In the genomic region with DNA sequence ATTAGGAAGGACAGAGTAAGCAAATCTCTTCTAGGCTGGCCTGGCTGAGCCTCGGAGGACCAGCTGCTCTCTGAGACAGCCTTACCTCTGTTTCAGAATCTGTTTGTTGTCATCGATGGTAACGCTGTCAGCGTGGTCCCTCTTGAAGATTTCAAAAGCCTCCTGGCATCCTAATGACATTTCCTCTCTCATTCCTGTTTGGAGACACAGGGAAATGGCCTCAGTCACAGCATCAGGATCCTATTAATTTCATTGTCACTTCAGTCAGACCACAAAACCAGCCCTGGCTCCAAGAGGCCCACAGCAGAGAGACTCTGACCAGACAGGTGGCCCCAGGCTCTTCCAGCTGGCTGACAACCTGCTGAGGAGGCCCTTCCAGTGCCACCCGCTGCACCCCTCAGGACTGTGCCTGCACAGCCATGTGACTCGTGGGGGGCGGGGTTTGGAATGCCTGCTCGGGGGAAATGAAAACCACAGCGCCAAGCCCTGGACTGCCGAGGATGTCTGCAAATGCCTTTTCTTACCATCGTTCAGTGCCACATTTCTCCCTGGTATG, we compare ENCODE assay signal across 8 cellular contexts.
DNase-seq lines count a peak whose midpoint lies in the region; ATAC-seq and TF ChIP-seq lines count a peak whose summit lies in the region.

No MANE protein-coding gene starts in this region.

- H3K4me1 Mint-ChIP-seq in activated CD4-positive, alpha-beta memory T cell treated with anti-CD3 and anti-CD28 coated beads for 36 hours (ENCODE audit: low read depth), result no peaks in the 10 kb centered on the region
- no peaks in the 10 kb centered on the region for H3K4me1 Mint-ChIP-seq in activated CD4-positive, alpha-beta memory T cell treated with anti-CD3 and anti-CD28 coated beads, Interleukin-2, amount 10 ng/mL, durations not matched to agents 7 days and 5 days

- CTCF ChIA-PET in activated CD4-positive, alpha-beta memory T cell treated with anti-CD3 and anti-CD28 coated beads for 36 hours (lab: Charles Lee), result no interaction called here
- CTCF ChIA-PET in activated CD4-positive, alpha-beta memory T cell treated with anti-CD3 and anti-CD28 coated beads, Interleukin-2, amount 10 ng/mL, durations not matched to agents 7 days and 5 days (lab: Charles Lee), result no interaction called here

- WGBS in adrenal gland, 4 donors, result 61 to 76% (median 68%) methylated on average over 11 of the region's 11 CpGs

- peak; percentile 14 for DNase-seq in activated CD4-positive, alpha-beta memory T cell treated with anti-CD3 and anti-CD28 coated beads for 36 hours
- no peak for DNase-seq in activated CD4-positive, alpha-beta memory T cell treated with anti-CD3 and anti-CD28 coated beads, Interleukin-2, amount 10 ng/mL, durations not matched to agents 7 days and 5 days
- DNase-seq in adrenal gland, result peak in 5 of 7 donors; percentile 5 to 66 (median 26)
- DNase-seq in kidney tubule cell (ENCODE audit: low spot score), result peak; percentile 37
- DNase-seq in upper lobe of right lung, result peak; percentile 80
- no peak for DNase-seq in CD1c-positive myeloid dendritic cell (ENCODE audit: extremely low spot score)

- H3K27ac ChIP-seq in adrenal gland, result peak overlapping the region in 1 of 5 donors; percentile 3
- peak overlapping the region; percentile 34 for H3K27ac ChIP-seq in upper lobe of right lung

- H3K4me3 ChIP-seq in adrenal gland (no peak overlapping the region), upper lobe of right lung (no peak overlapping the region)

- intact Hi-C loops in activated CD4-positive, alpha-beta memory T cell treated with anti-CD3 and anti-CD28 coated beads for 36 hours (cut with micrococcal nuclease), result no loop called here
- intact Hi-C loops in adrenal gland (cut with DNase I), result no loop called here
- intact Hi-C loops in upper lobe of right lung (cut with DNase I), result no loop called here

- H3K27me3 Mint-ChIP-seq in activated CD4-positive, alpha-beta memory T cell treated with anti-CD3 and anti-CD28 coated beads for 36 hours, result peaks cover 3% of the 10 kb centered on the region
- peaks cover 2% of the 10 kb centered on the region for H3K27me3 Mint-ChIP-seq in activated CD4-positive, alpha-beta memory T cell treated with anti-CD3 and anti-CD28 coated beads, Interleukin-2, amount 10 ng/mL, durations not matched to agents 7 days and 5 days

- TF ChIP-seq CTCF in adrenal gland (IDR thresholded peaks at IDR 0.05) (no peak), upper lobe of right lung (IDR thresholded peaks at IDR 0.05) (no peak)

- no peak for TF ChIP-seq POLR2A in adrenal gland (IDR thresholded peaks at IDR 0.05)

- no peak overlapping the region for H3K4me3 Mint-ChIP-seq in activated CD4-positive, alpha-beta memory T cell treated with anti-CD3 and anti-CD28 coated beads for 36 hours
- no peak overlapping the region for H3K4me3 Mint-ChIP-seq in activated CD4-positive, alpha-beta memory T cell treated with anti-CD3 and anti-CD28 coated beads, Interleukin-2, amount 10 ng/mL, durations not matched to agents 7 days and 5 days

- H3K4me1 ChIP-seq in adrenal gland (replicated peaks in 1 of 2), result no peaks in the 10 kb centered on the region
- peaks cover 11% of the 10 kb centered on the region for H3K4me1 ChIP-seq in upper lobe of right lung

- H3K9me3 ChIP-seq in adrenal gland (replicated peaks in 1 of 3) (no peaks in the 10 kb centered on the region), upper lobe of right lung (no peaks in the 10 kb centered on the region)

- H3K27me3 ChIP-seq in adrenal gland (no peaks in the 10 kb centered on the region), upper lobe of right lung (no peaks in the 10 kb centered on the region)

- ATAC-seq in upper lobe of right lung, result peak; percentile 78
- ATAC-seq in HG03135 (IDR thresholded peaks at IDR 0.05; ENCODE audit: unreplicated experiment), result no peak
- no peak for ATAC-seq in esophagus mucosa

- POLR2A ChIA-PET in activated CD4-positive, alpha-beta memory T cell treated with anti-CD3 and anti-CD28 coated beads for 36 hours (lab: Charles Lee), result no interaction called here
- POLR2A ChIA-PET in activated CD4-positive, alpha-beta memory T cell treated with anti-CD3 and anti-CD28 coated beads, Interleukin-2, amount 10 ng/mL, durations not matched to agents 7 days and 5 days (lab: Charles Lee), result no interaction called here

- H3K9me3 Mint-ChIP-seq in activated CD4-positive, alpha-beta memory T cell treated with anti-CD3 and anti-CD28 coated beads for 36 hours, result no peaks in the 10 kb centered on the region
- H3K9me3 Mint-ChIP-seq in activated CD4-positive, alpha-beta memory T cell treated with anti-CD3 and anti-CD28 coated beads, Interleukin-2, amount 10 ng/mL, durations not matched to agents 7 days and 5 days, result no peaks in the 10 kb centered on the region

- H3K36me3 ChIP-seq in adrenal gland (replicated peaks in 1 of 2) (no peaks in the 10 kb centered on the region), upper lobe of right lung (no peaks in the 10 kb centered on the region)

- no peaks in the 10 kb centered on the region for H3K36me3 Mint-ChIP-seq in activated CD4-positive, alpha-beta memory T cell treated with anti-CD3 and anti-CD28 coated beads for 36 hours
- no peaks in the 10 kb centered on the region for H3K36me3 Mint-ChIP-seq in activated CD4-positive, alpha-beta memory T cell treated with anti-CD3 and anti-CD28 coated beads, Interleukin-2, amount 10 ng/mL, durations not matched to agents 7 days and 5 days (ENCODE audit: low read depth)

- H3K27ac Mint-ChIP-seq in activated CD4-positive, alpha-beta memory T cell treated with anti-CD3 and anti-CD28 coated beads for 36 hours, result no peak overlapping the region
- H3K27ac Mint-ChIP-seq in activated CD4-positive, alpha-beta memory T cell treated with anti-CD3 and anti-CD28 coated beads, Interleukin-2, amount 10 ng/mL, durations not matched to agents 7 days and 5 days, result no peak overlapping the region

Comparison
In these comparisons a context has a peak if more than half of its experiments do, and no peak if none do; other contexts are left out.
1. DNase-seq: peak in activated CD4-positive, alpha-beta memory T cell treated with anti-CD3 and anti-CD28 coated beads for 36 hours (single experiment), adrenal gland (5 of 7), kidney tubule cell (single experiment) and upper lobe of right lung (single experiment); none in activated CD4-positive, alpha-beta memory T cell treated with anti-CD3 and anti-CD28 coated beads, Interleukin-2, amount 10 ng/mL, durations not matched to agents 7 days and 5 days (single experiment) and CD1c-positive myeloid dendritic cell (single experiment).